19 cellular contexts compared by ENCODE assay signal in genomic region chrX:17525266-17525665, GRCh38.
DNase-seq lines count a peak whose midpoint lies in the region; ATAC-seq and TF ChIP-seq lines count a peak whose summit lies in the region.
"Had no signal": no experiment of that assay in that cellular context is flagged by ENCODE, and none has a peak within 500 bp of the region (broad histone marks: within the 10 kb centered on the region; RNA-seq: fewer than 3 reads in every experiment).

No MANE protein-coding gene starts in this region.

- H2AFZ ChIP-seq in IMR-90 (replicated peaks; ENCODE audit: low read length, poor library complexity) (no peak overlapping the region), smooth muscle cell (ENCODE audit: low read depth) (no peak overlapping the region)

- H3K56ac ChIP-seq in IMR-90 (ENCODE audit: extremely low read depth, insufficient read depth, low read length) = no peak overlapping the region

- no peaks in the 10 kb centered on the region for H3K36me3 Mint-ChIP-seq in mesothelial cell of epicardium
- H3K36me3 Mint-ChIP-seq: CD8-positive, alpha-beta T cell had no signal

- H2BK20ac ChIP-seq in IMR-90 (ENCODE audit: low read depth, low read length) = no peak overlapping the region

- H3K27me3 ChIP-seq in IMR-90 (ENCODE audit: control insufficient read depth, insufficient read depth, low read length) (no peaks in the 10 kb centered on the region), smooth muscle cell (ENCODE audit: low read depth) (no peaks in the 10 kb centered on the region)
- H3K27me3 ChIP-seq: Peyer's patch, SJCRH30 had no signal

- no peaks in the 10 kb centered on the region for H3K36me3 ChIP-seq in IMR-90 (ENCODE audit: control insufficient read depth, insufficient read depth, low read length)
- H3K36me3 ChIP-seq in smooth muscle cell (ENCODE audit: low read depth) = no peaks in the 10 kb centered on the region
- H3K36me3 ChIP-seq: Peyer's patch, SJCRH30 had no signal

- no peak overlapping the region for H4K5ac ChIP-seq in IMR-90 (ENCODE audit: low read depth, low read length)

- no peak overlapping the region for H4K8ac ChIP-seq in IMR-90 (ENCODE audit: low read depth in 2 of 2, low read length in 2 of 2)

- POLR2A ChIA-PET in IMR-90 (lab: Charles Lee; ENCODE audit: unreplicated experiment) = no interaction called here

- H3K18ac ChIP-seq in IMR-90 (ENCODE audit: low read depth, low read length) = no peak overlapping the region

- DNase-seq in IMR-90 (peak; percentile 12), fibroblast of peridontal ligament (ENCODE audit: extremely low read depth) (peak; percentile 55), mesothelial cell of epicardium (ENCODE audit: low spot score in 2 of 2, unreplicated experiment in 2 of 2) (no peak), smooth muscle cell (lab: John Stamatoyannopoulos, UW; ENCODE audit: unreplicated experiment) (no peak), NCI-H82 (lab: John Stamatoyannopoulos, UW) (no peak)
- DNase-seq in activated CD4-positive, CD25-positive, alpha-beta regulatory T cell (lab: John Stamatoyannopoulos, UW) = no peak
- no peak for DNase-seq in activated CD4-positive, CD25-positive, alpha-beta regulatory T cell treated with anti-CD3 and anti-CD28 coated beads, Interleukin-2, amount 50 U/mL, for 72 hours
- DNase-seq: AML-193; C1 segment of cervical spinal cord; CD8-positive, alpha-beta T cell; DND-41; KG1; NCI-H1092 treated with DMSO at 0.1 percent for 48 hours; NCI-H2029 treated with DMSO at 0.1 percent for 48 hours; NCI-H2171; NCI-H345; NCI-H524 treated with DMSO at 0.1 percent for 48 hours; Peyer's patch; SJCRH30 had no signal

- peaks cover 13% of the 10 kb centered on the region for H3K27me3 Mint-ChIP-seq in mesothelial cell of epicardium (ENCODE audit: low read depth)

- no peak overlapping the region for H3K4ac ChIP-seq in IMR-90 (ENCODE audit: low read depth, low read length)

- H2AK5ac ChIP-seq in IMR-90 (ENCODE audit: low read depth, low read length) = no peak overlapping the region

- no peak overlapping the region for H3K4me3 Mint-ChIP-seq in mesothelial cell of epicardium
- H3K4me3 Mint-ChIP-seq: CD8-positive, alpha-beta T cell had no signal

- no peak overlapping the region for H3K27ac ChIP-seq in IMR-90 (ENCODE audit: insufficient read depth, low read length)
- peak overlapping the region; percentile 75 for H3K27ac ChIP-seq in smooth muscle cell (ENCODE audit: low read depth)
- H3K27ac ChIP-seq: Peyer's patch, SJCRH30 had no signal

- no peak for TF ChIP-seq POLR2A in IMR-90 (IDR thresholded peaks at IDR 0.05; ENCODE audit: low read depth, low read length)

- no peaks in the 10 kb centered on the region for H3F3A ChIP-seq in smooth muscle cell (ENCODE audit: low read depth)

- no peak overlapping the region for H2BK15ac ChIP-seq in IMR-90 (ENCODE audit: low read depth, low read length)

- no peak overlapping the region for H3K14ac ChIP-seq in IMR-90 (replicated peaks; ENCODE audit: low read depth, low read length)

- H3K4me2 ChIP-seq in IMR-90 (ENCODE audit: low read depth, low read length) (no peak overlapping the region), smooth muscle cell (peak overlapping the region; percentile 35)

- H3K9me3 ChIP-seq in IMR-90 (ENCODE audit: control insufficient read depth, insufficient read depth, low read length) = no peaks in the 10 kb centered on the region
- H3K9me3 ChIP-seq in smooth muscle cell (replicated peaks; ENCODE audit: low read depth) = no peaks in the 10 kb centered on the region
- H3K9me3 ChIP-seq: Peyer's patch, SJCRH30 had no signal

- no peak overlapping the region for H4K91ac ChIP-seq in IMR-90 (ENCODE audit: insufficient read depth, low read depth, low read length)

- no peaks in the 10 kb centered on the region for H3K9me3 Mint-ChIP-seq in mesothelial cell of epicardium
- H3K9me3 Mint-ChIP-seq: CD8-positive, alpha-beta T cell had no signal

- TF ChIP-seq CTCF in IMR-90 (conservative IDR thresholded peaks at IDR 0.05; ENCODE audit: low read depth, low read length) = no peak
- TF ChIP-seq CTCF in mesothelial cell of epicardium (IDR thresholded peaks at IDR 0.05; ENCODE audit: unreplicated experiment) = no peak
- TF ChIP-seq CTCF in smooth muscle cell (IDR thresholded peaks at IDR 0.05; ENCODE audit: borderline replicate concordance, insufficient read depth, poor library complexity, severe bottlenecking) = no peak

- no CpG with 5 or more reads among the region's 1 CpG for WGBS in IMR-90 (ENCODE audit: extremely low coverage in 2 of 2, insufficient read length in 1 of 2), 2 experiments
- 44% methylated on average over 1 of the region's 1 CpG for WGBS in smooth muscle cell (ENCODE audit: low lambda C conversion rate)

- H3K4me1 ChIP-seq in IMR-90 (ENCODE audit: control insufficient read depth, insufficient read depth, low read length) (peaks cover 9% of the 10 kb centered on the region), smooth muscle cell (ENCODE audit: low read depth) (peaks cover 22% of the 10 kb centered on the region)
- H3K4me1 ChIP-seq: Peyer's patch, SJCRH30 had no signal

- no peaks in the 10 kb centered on the region for H3K79me1 ChIP-seq in IMR-90 (ENCODE audit: low read depth in 1 of 2, low read length in 2 of 2)

- CTCF ChIA-PET in IMR-90 (lab: Yijun Ruan, JAX) = interaction anchor here (0.6 to 0.7 kb wide), 2 partner anchors 58 to 154 kb away, joined by 3 to 4 read pairs; no protein-coding TSS in a partner anchor

- ATAC-seq in IMR-90 (ENCODE audit: low read depth) = no peak
- ATAC-seq: CD8-positive, alpha-beta T cell had no signal

- H3K27ac Mint-ChIP-seq in mesothelial cell of epicardium = peak overlapping the region; percentile 47
- H3K27ac Mint-ChIP-seq: CD8-positive, alpha-beta T cell had no signal

- H3K9ac ChIP-seq in IMR-90 (ENCODE audit: low read depth, low read length) (no peak overlapping the region), smooth muscle cell (ENCODE audit: low read depth) (no peak overlapping the region)

- H2BK120ac ChIP-seq in IMR-90 (ENCODE audit: low read depth, low read length) = no peak overlapping the region

- H2BK5ac ChIP-seq in IMR-90 (ENCODE audit: low read depth, low read length, poor library complexity, severe bottlenecking) = no peak overlapping the region

- no peaks in the 10 kb centered on the region for H3K79me2 ChIP-seq in smooth muscle cell (ENCODE audit: low read depth)

- H3K4me1 Mint-ChIP-seq in mesothelial cell of epicardium = peaks cover 42% of the 10 kb centered on the region

- no TSS peak for BruUV-seq in IMR-90 (replicated peaks; lab: Mats Ljungman, UMichigan)

- in situ Hi-C loops in IMR-90 (cut with MboI; ENCODE audit: low sequenced_read_pairs) = loop anchor here (10.0 kb wide), 1 partner anchor 150 kb away; the partner anchor contains the start of gene NHS

- no peak for TF ChIP-seq RAD21 in IMR-90 (IDR thresholded peaks at IDR 0.05; ENCODE audit: low read length)

- intact Hi-C loops in IMR-90 (cut with micrococcal nuclease) = loop anchor here (5.0 kb wide), 1 partner anchor 283 kb away; no protein-coding TSS in a partner anchor

- dilution Hi-C loops in IMR-90 (cut with HindIII; ENCODE audit: low sequenced_read_pairs, unreplicated experiment) = no loop called here

- H3K4me3 ChIP-seq in IMR-90 (ENCODE audit: insufficient read depth, low read depth, low read length) = no peak overlapping the region
- H3K4me3 ChIP-seq in smooth muscle cell = no peak overlapping the region
- H3K4me3 ChIP-seq: Peyer's patch, SJCRH30 had no signal

- H3K23ac ChIP-seq in IMR-90 (ENCODE audit: low read depth, low read length) = no peak overlapping the region

- peaks cover 2% of the 10 kb centered on the region; the same call in 1 of the 2 replicates for H3K9me1 ChIP-seq in IMR-90 (ENCODE audit: insufficient read depth, low read length)

- H2AK9ac ChIP-seq in IMR-90 (replicated peaks; ENCODE audit: low read depth, low read length, poor library complexity) = no peak overlapping the region

- H4K20me1 ChIP-seq in IMR-90 (ENCODE audit: insufficient read depth, low read length) = no peaks in the 10 kb centered on the region
- no peaks in the 10 kb centered on the region for H4K20me1 ChIP-seq in smooth muscle cell (ENCODE audit: low read depth)

TF ChIP-seq in IMR-90, 13 proteins besides CTCF, POLR2A, EP300 and RAD21:
- TF ChIP-seq MAFK (IDR thresholded peaks at IDR 0.05; ENCODE audit: low read depth, low read length) = no peak
- no peak for TF ChIP-seq BHLHE40 (IDR thresholded peaks at IDR 0.05; ENCODE audit: low read depth, low read length)
- no peak for TF ChIP-seq CEBPB (IDR thresholded peaks at IDR 0.05; ENCODE audit: low read depth, low read length)
- TF ChIP-seq RFX5 (IDR thresholded peaks at IDR 0.05; ENCODE audit: low read depth, low read length) = no peak
- no peak for TF ChIP-seq MXI1 (IDR thresholded peaks at IDR 0.05; ENCODE audit: borderline replicate concordance, low read depth, low read length)
- no peak for TF ChIP-seq SMC3 (IDR thresholded peaks at IDR 0.05; ENCODE audit: low read depth, low read length)
- TF ChIP-seq, protein P1, sequence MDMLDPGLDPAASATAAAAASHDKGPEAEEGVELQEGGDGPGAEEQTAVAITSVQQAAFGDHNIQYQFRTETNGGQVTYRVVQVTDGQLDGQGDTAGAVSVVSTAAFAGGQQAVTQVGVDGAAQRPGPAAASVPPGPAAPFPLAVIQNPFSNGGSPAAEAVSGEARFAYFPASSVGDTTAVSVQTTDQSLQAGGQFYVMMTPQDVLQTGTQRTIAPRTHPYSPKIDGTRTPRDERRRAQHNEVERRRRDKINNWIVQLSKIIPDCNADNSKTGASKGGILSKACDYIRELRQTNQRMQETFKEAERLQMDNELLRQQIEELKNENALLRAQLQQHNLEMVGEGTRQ (IDR thresholded peaks at IDR 0.05; ENCODE audit: low read depth, low read length) = no peak
- TF ChIP-seq RCOR1 (IDR thresholded peaks at IDR 0.05; ENCODE audit: insufficient replicate concordance, low read length) = no peak
- no peak for TF ChIP-seq FOS (IDR thresholded peaks at IDR 0.05; ENCODE audit: low read depth, low read length)
- TF ChIP-seq, protein P2, sequence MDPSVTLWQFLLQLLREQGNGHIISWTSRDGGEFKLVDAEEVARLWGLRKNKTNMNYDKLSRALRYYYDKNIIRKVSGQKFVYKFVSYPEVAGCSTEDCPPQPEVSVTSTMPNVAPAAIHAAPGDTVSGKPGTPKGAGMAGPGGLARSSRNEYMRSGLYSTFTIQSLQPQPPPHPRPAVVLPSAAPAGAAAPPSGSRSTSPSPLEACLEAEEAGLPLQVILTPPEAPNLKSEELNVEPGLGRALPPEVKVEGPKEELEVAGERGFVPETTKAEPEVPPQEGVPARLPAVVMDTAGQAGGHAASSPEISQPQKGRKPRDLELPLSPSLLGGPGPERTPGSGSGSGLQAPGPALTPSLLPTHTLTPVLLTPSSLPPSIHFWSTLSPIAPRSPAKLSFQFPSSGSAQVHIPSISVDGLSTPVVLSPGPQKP (IDR thresholded peaks at IDR 0.05; ENCODE audit: borderline replicate concordance, low read depth, low read length) = no peak
- no peak for TF ChIP-seq CHD1 (IDR thresholded peaks at IDR 0.05; ENCODE audit: low read depth, low read length)
- TF ChIP-seq MAZ (IDR thresholded peaks at IDR 0.05; ENCODE audit: borderline replicate concordance, low read depth, low read length) = no peak
- no peak for TF ChIP-seq NFE2L2 (IDR thresholded peaks at IDR 0.05; ENCODE audit: low read depth, low read length)

Comparison
In these comparisons a context has a peak if more than half of its experiments do, and no peak if none do; other contexts are left out.
1. DNase-seq: peak in IMR-90 (single experiment) and fibroblast of peridontal ligament (single experiment); none in mesothelial cell of epicardium (0 of 2), smooth muscle cell (single experiment), NCI-H82 (single experiment), activated CD4-positive, CD25-positive, alpha-beta regulatory T cell (0 of 4) and activated CD4-positive, CD25-positive, alpha-beta regulatory T cell treated with anti-CD3 and anti-CD28 coated beads, Interleukin-2, amount 50 U/mL, for 72 hours (single experiment).